In genomic region chr5:92641031-92641962, GRCh38 we compare ENCODE assay signal across 8 cellular contexts.
DNase-seq lines count a peak whose midpoint lies in the region; ATAC-seq and TF ChIP-seq lines count a peak whose summit lies in the region.

No MANE protein-coding gene starts in this region.

- peaks cover 85% of the 10 kb centered on the region for H3K4me1 Mint-ChIP-seq in nephron progenitor cell

- H3K27ac Mint-ChIP-seq in nephron progenitor cell: peak overlapping the region; percentile 68

- H3K36me3 Mint-ChIP-seq in nephron progenitor cell (ENCODE audit: low read depth): no peaks in the 10 kb centered on the region

- no peaks in the 10 kb centered on the region for H3K27me3 Mint-ChIP-seq in nephron progenitor cell (ENCODE audit: low read depth, poor library complexity)

- DNase-seq in DMS79 treated with DMSO at 0.1 percent for 48 hours (lab: John Stamatoyannopoulos, UW): peak; percentile 36
- DNase-seq in NCI-H2196 treated with DMSO at 0.1 percent for 48 hours (lab: John Stamatoyannopoulos, UW; ENCODE audit: unreplicated experiment): peak; percentile 2
- peak; percentile 81 for DNase-seq in dermis blood vessel endothelial cell
- peak; percentile 24 for DNase-seq in nephron progenitor cell
- DNase-seq in activated gamma-delta T cell (lab: John Stamatoyannopoulos, UW): no peak
- DNase-seq in NCI-H187 treated with DMSO at 0.1 percent for 48 hours (lab: John Stamatoyannopoulos, UW): no peak

- ATAC-seq in HG03521 (IDR thresholded peaks at IDR 0.05; ENCODE audit: unreplicated experiment): no peak
- ATAC-seq in HG03135 (IDR thresholded peaks at IDR 0.05; ENCODE audit: unreplicated experiment): no peak

- TF ChIP-seq CTCF in nephron progenitor cell (IDR thresholded peaks at IDR 0.05): no peak

- peak overlapping the region; percentile 69 for H3K4me3 Mint-ChIP-seq in nephron progenitor cell

- peaks cover 3% of the 10 kb centered on the region for H3K9me3 Mint-ChIP-seq in nephron progenitor cell

Comparison
In these comparisons a context has a peak if more than half of its experiments do, and no peak if none do; other contexts are left out.
1. DNase-seq: peak in DMS79 treated with DMSO at 0.1 percent for 48 hours (single experiment), NCI-H2196 treated with DMSO at 0.1 percent for 48 hours (single experiment), dermis blood vessel endothelial cell (single experiment) and nephron progenitor cell (single experiment); none in activated gamma-delta T cell (single experiment) and NCI-H187 treated with DMSO at 0.1 percent for 48 hours (single experiment).